1 cellular context compared by ENCODE assay signal in genomic region chr10:58963723-58964124, GRCh38.
TF ChIP-seq lines count a peak whose summit lies in the region.

No MANE protein-coding gene starts in this region.

TF ChIP-seq in HepG2, 621 proteins besides CTCF, POLR2A, EP300 and RAD21 (continued from another document and continues in another):
- TF ChIP-seq ZNF687 (CRISPR knock-in tag; IDR thresholded peaks at IDR 0.05): peak; percentile 76
- no peak for TF ChIP-seq SETDB1 (CRISPR knock-in tag; IDR thresholded peaks at IDR 0.05; ENCODE audit: borderline replicate concordance)
- TF ChIP-seq FOXO4 (CRISPR knock-in tag; conservative IDR thresholded peaks at IDR 0.05): no peak
- no peak for TF ChIP-seq ZSCAN12 (CRISPR knock-in tag; IDR thresholded peaks at IDR 0.05)
- no peak for TF ChIP-seq MIER2 (CRISPR knock-in tag; IDR thresholded peaks at IDR 0.05)
- no peak for TF ChIP-seq ZBTB8A (CRISPR knock-in tag; IDR thresholded peaks at IDR 0.05; ENCODE audit: borderline replicate concordance, low read depth)
- no peak for TF ChIP-seq CC2D1A (CRISPR knock-in tag; IDR thresholded peaks at IDR 0.05)
- peak; percentile 34; the same call in 1 of the 2 replicates for TF ChIP-seq NR2F2 (IDR thresholded peaks at IDR 0.05; ENCODE audit: borderline replicate concordance, low read depth)
- no peak for TF ChIP-seq ZMYM3 (CRISPR knock-in tag; IDR thresholded peaks at IDR 0.05)
- TF ChIP-seq ZFP37 (CRISPR knock-in tag; IDR thresholded peaks at IDR 0.05; ENCODE audit: borderline replicate concordance): no peak
- TF ChIP-seq KDM4B (CRISPR knock-in tag; IDR thresholded peaks at IDR 0.05): no peak
- TF ChIP-seq MXD3 (CRISPR knock-in tag; IDR thresholded peaks at IDR 0.05): no peak
- no peak for TF ChIP-seq ZNF710 (CRISPR knock-in tag; IDR thresholded peaks at IDR 0.05; ENCODE audit: borderline replicate concordance)
- no peak for TF ChIP-seq NR2C2 (CRISPR knock-in tag; IDR thresholded peaks at IDR 0.05; ENCODE audit: borderline replicate concordance)
- no peak for TF ChIP-seq TMF1 (CRISPR knock-in tag; IDR thresholded peaks at IDR 0.05; ENCODE audit: low read depth)
- TF ChIP-seq PAXIP1 (CRISPR knock-in tag; conservative IDR thresholded peaks at IDR 0.05): peak; percentile 45; the same call in 1 of the 2 replicates
- no peak for TF ChIP-seq ZNF589 (CRISPR knock-in tag; conservative IDR thresholded peaks at IDR 0.05)
- peak; percentile 70 for TF ChIP-seq ZNF598 (CRISPR knock-in tag; IDR thresholded peaks at IDR 0.05; ENCODE audit: borderline replicate concordance)
- TF ChIP-seq ZNF256 (CRISPR knock-in tag; conservative IDR thresholded peaks at IDR 0.05): no peak
- peak; percentile 18; the same call in 1 of the 2 replicates for TF ChIP-seq GMEB1 (CRISPR knock-in tag; IDR thresholded peaks at IDR 0.05; ENCODE audit: borderline replicate concordance)
- TF ChIP-seq ZSCAN30 (CRISPR knock-in tag; IDR thresholded peaks at IDR 0.05): no peak
- TF ChIP-seq ZBTB4 (CRISPR knock-in tag; IDR thresholded peaks at IDR 0.05; ENCODE audit: borderline replicate concordance): peak; percentile 68; the same call in 1 of the 2 replicates
- TF ChIP-seq ZMYM4 (CRISPR knock-in tag; IDR thresholded peaks at IDR 0.05): peak; percentile 61; the same call in 1 of the 2 replicates
- peak; percentile 42; the same call in 1 of the 2 replicates for TF ChIP-seq PITX1 (CRISPR knock-in tag; IDR thresholded peaks at IDR 0.05)
- no peak for TF ChIP-seq GLMP (CRISPR knock-in tag; IDR thresholded peaks at IDR 0.05; ENCODE audit: borderline replicate concordance)
- TF ChIP-seq ARNTL (CRISPR knock-in tag; IDR thresholded peaks at IDR 0.05): no peak
- peak; percentile 88 for TF ChIP-seq ZNF644 (CRISPR knock-in tag; IDR thresholded peaks at IDR 0.05; ENCODE audit: low read depth)
- no peak for TF ChIP-seq ZNF574 (CRISPR knock-in tag; IDR thresholded peaks at IDR 0.05)
- 0 out of 2 replicates have a peak, but pooled peaks have one; percentile 35 for TF ChIP-seq MED13 (CRISPR knock-in tag; IDR thresholded peaks at IDR 0.05)
- TF ChIP-seq SNRNP70 (IDR thresholded peaks at IDR 0.05; ENCODE audit: low read depth, low read length): no peak
- no peak for TF ChIP-seq ETV6 (CRISPR knock-in tag; conservative IDR thresholded peaks at IDR 0.05)
- peak; percentile 33 for TF ChIP-seq XRCC5 (optimal IDR thresholded peaks at IDR 0.05; ENCODE audit: low read length)
- no peak for TF ChIP-seq ZNF572 (CRISPR knock-in tag; IDR thresholded peaks at IDR 0.05)
- TF ChIP-seq ZNF205 (CRISPR knock-in tag; IDR thresholded peaks at IDR 0.05): no peak
- no peak for TF ChIP-seq ZNF331 (CRISPR knock-in tag; IDR thresholded peaks at IDR 0.05)
- no peak for TF ChIP-seq ZNF576 (CRISPR knock-in tag; IDR thresholded peaks at IDR 0.05)
- peak; percentile 11; the same call in 1 of the 2 replicates for TF ChIP-seq KAT8 (CRISPR knock-in tag; IDR thresholded peaks at IDR 0.05)
- no peak for TF ChIP-seq ATM (IDR thresholded peaks at IDR 0.05; ENCODE audit: borderline replicate concordance)
- TF ChIP-seq DMAP1 (CRISPR knock-in tag; IDR thresholded peaks at IDR 0.05): no peak
- no peak for TF ChIP-seq SIN3A (IDR thresholded peaks at IDR 0.05; ENCODE audit: borderline replicate concordance, low read depth, low read length)
- no peak for TF ChIP-seq KLF9 (CRISPR knock-in tag; IDR thresholded peaks at IDR 0.05; ENCODE audit: low read depth)
- no peak for TF ChIP-seq PAWR (CRISPR knock-in tag; IDR thresholded peaks at IDR 0.05; ENCODE audit: borderline replicate concordance)
